8 cellular contexts compared by ENCODE assay signal in genomic region chr20:37308098-37309050, GRCh38. TPM values are rescaled to one million over a fixed set of nuclear protein-coding genes. Genes with fewer than 3 reads are reported as not detected.
DNase-seq lines count a peak whose midpoint lies in the region; ATAC-seq and TF ChIP-seq lines count a peak whose summit lies in the region.

No MANE protein-coding gene starts in this region.

- H3K9me3 Mint-ChIP-seq in activated B cell treated with CpG ODN at 0.5 μM for 24 hours, result no peaks in the 10 kb centered on the region
- H3K9me3 Mint-ChIP-seq in natural killer cell treated with Interleukin-12 subunit alpha and Interleukin-12 subunit beta and Interleukin-15 and Interleukin-18, amount 100 ng/mL, for 72 hours, result no peaks in the 10 kb centered on the region

- ATAC-seq in GM19043 (IDR thresholded peaks at IDR 0.05; ENCODE audit: low read depth, unreplicated experiment), result peak; percentile 86
- ATAC-seq in HG02678 (IDR thresholded peaks at IDR 0.05; ENCODE audit: unreplicated experiment), result peak; percentile 95
- ATAC-seq in activated B cell treated with CpG ODN at 0.5 μM for 24 hours (ENCODE audit: low read depth), result peak; percentile 50
- ATAC-seq in natural killer cell treated with Interleukin-12 subunit alpha and Interleukin-12 subunit beta and Interleukin-15 and Interleukin-18, amount 100 ng/mL, for 72 hours, result no peak

- no peak for TF ChIP-seq EP300 in sigmoid colon (IDR thresholded peaks at IDR 0.05)
- no peak for TF ChIP-seq EP300 in tibial nerve (IDR thresholded peaks at IDR 0.05)

- no peak overlapping the region for H3K4me3 Mint-ChIP-seq in activated B cell treated with CpG ODN at 0.5 μM for 24 hours
- H3K4me3 Mint-ChIP-seq in natural killer cell treated with Interleukin-12 subunit alpha and Interleukin-12 subunit beta and Interleukin-15 and Interleukin-18, amount 100 ng/mL, for 72 hours, result no peak overlapping the region

- H3K27ac ChIP-seq in sigmoid colon (no peak overlapping the region), tibial nerve (peak overlapping the region in 2 of 4 donors; percentile 30 to 51), SJCRH30 (no peak overlapping the region)

- no peak overlapping the region for H3K27ac Mint-ChIP-seq in activated B cell treated with CpG ODN at 0.5 μM for 24 hours
- peak overlapping the region in 1 of 2 donors; percentile 21 for H3K27ac Mint-ChIP-seq in natural killer cell treated with Interleukin-12 subunit alpha and Interleukin-12 subunit beta and Interleukin-15 and Interleukin-18, amount 100 ng/mL, for 72 hours

- H3K27me3 ChIP-seq in sigmoid colon, result no peaks in the 10 kb centered on the region
- H3K27me3 ChIP-seq in tibial nerve, result no peaks in the 10 kb centered on the region
- H3K27me3 ChIP-seq in SJCRH30, result no peaks in the 10 kb centered on the region

- 38 to 67% methylated on average over 8 of the region's 8 CpGs for WGBS in sigmoid colon, 2 donors
- WGBS in tibial nerve, 2 donors, result 78 to 86% methylated on average over 7 to 8 of the region's 8 CpGs

- POLR2A ChIA-PET in activated B cell treated with CpG ODN at 0.5 μM for 24 hours (lab: Charles Lee), result interaction anchor here (0.6 kb wide), 1 partner anchor 35 kb away, joined by 3 read pairs; no protein-coding TSS in a partner anchor

- H3K27me3 Mint-ChIP-seq in activated B cell treated with CpG ODN at 0.5 μM for 24 hours, result no peaks in the 10 kb centered on the region
- H3K27me3 Mint-ChIP-seq in natural killer cell treated with Interleukin-12 subunit alpha and Interleukin-12 subunit beta and Interleukin-15 and Interleukin-18, amount 100 ng/mL, for 72 hours, result no peaks in the 10 kb centered on the region

- TF ChIP-seq POLR2A in sigmoid colon (IDR thresholded peaks at IDR 0.05), result no peak
- TF ChIP-seq POLR2A in tibial nerve (IDR thresholded peaks at IDR 0.05), result no peak

- DNase-seq in activated B cell treated with CpG ODN at 0.5 μM for 24 hours (no peak), sigmoid colon (peak; percentile 37), tibial nerve (ENCODE audit: low spot score in 2 of 2) (no peak), NCI-H69 (lab: John Stamatoyannopoulos, UW) (no peak), SJCRH30 (no peak)
- DNase-seq in natural killer cell treated with Interleukin-12 subunit alpha and Interleukin-12 subunit beta and Interleukin-15 and Interleukin-18, amount 100 ng/mL, for 72 hours (ENCODE audit: low spot score), result no peak

- H3K36me3 ChIP-seq in sigmoid colon, result peaks cover 0 to 34% (median 6%) of the 10 kb centered on the region in 4 donors
- H3K36me3 ChIP-seq in tibial nerve, result peaks cover 0 to 44% (median 0%) of the 10 kb centered on the region in 3 donors
- peaks cover 16% of the 10 kb centered on the region for H3K36me3 ChIP-seq in SJCRH30

- TF ChIP-seq CTCF in activated B cell treated with CpG ODN at 0.5 μM for 24 hours (IDR thresholded peaks at IDR 0.05) (no peak), sigmoid colon (IDR thresholded peaks at IDR 0.05) (no peak), tibial nerve (IDR thresholded peaks at IDR 0.05) (no peak)

- H3K4me3 ChIP-seq in sigmoid colon, result no peak overlapping the region
- H3K4me3 ChIP-seq in tibial nerve, result no peak overlapping the region
- H3K4me3 ChIP-seq in SJCRH30, result no peak overlapping the region

- intact Hi-C loops in activated B cell treated with CpG ODN at 0.5 μM for 24 hours (cut with micrococcal nuclease) (no loop called here), sigmoid colon (cut with DNase I) (no loop called here)

- peaks cover 74% of the 10 kb centered on the region for H3K36me3 Mint-ChIP-seq in activated B cell treated with CpG ODN at 0.5 μM for 24 hours (ENCODE audit: low read depth)
- H3K36me3 Mint-ChIP-seq in natural killer cell treated with Interleukin-12 subunit alpha and Interleukin-12 subunit beta and Interleukin-15 and Interleukin-18, amount 100 ng/mL, for 72 hours, result no peaks in the 10 kb centered on the region

- CTCF ChIA-PET in activated B cell treated with CpG ODN at 0.5 μM for 24 hours (lab: Charles Lee), result no interaction called here

- H3K4me1 ChIP-seq in sigmoid colon (peaks cover 0 to 68% (median 59%) of the 10 kb centered on the region in 4 donors), tibial nerve (peaks cover 0 to 56% (median 11%) of the 10 kb centered on the region in 4 donors), SJCRH30 (peaks cover 19% of the 10 kb centered on the region)

- peaks cover 22% of the 10 kb centered on the region for H3K4me1 Mint-ChIP-seq in activated B cell treated with CpG ODN at 0.5 μM for 24 hours
- peaks cover 13 to 22% of the 10 kb centered on the region in 2 donors for H3K4me1 Mint-ChIP-seq in natural killer cell treated with Interleukin-12 subunit alpha and Interleukin-12 subunit beta and Interleukin-15 and Interleukin-18, amount 100 ng/mL, for 72 hours (ENCODE audit: low read depth in 2 of 2)

- H3K9me3 ChIP-seq in sigmoid colon (no peaks in the 10 kb centered on the region), tibial nerve (no peaks in the 10 kb centered on the region), SJCRH30 (replicated peaks) (no peaks in the 10 kb centered on the region; the same call in 1 of the 2 replicates)

RNA-seq across cellular contexts. Expression of gene MANBAL, which starts 18.9 kb away (rescaled TPM):
- 20.1 and 21.0 TPM in 2 replicates for total RNA-seq in activated B cell treated with CpG ODN at 0.5 μM for 24 hours
- total RNA-seq in sigmoid colon, result 10 to 100 TPM; 30.4 to 68.5 (median 58.2) TPM
- 10 to 100 TPM; 34.2 to 57.1 (median 42.0) TPM for polyA plus RNA-seq in sigmoid colon
- total RNA-seq in tibial nerve, result 10 to 100 TPM; 23.9 to 42.6 (median 31.0) TPM
- total RNA-seq in SJCRH30 (2014; rRNA removed; shearing (Covaris generic)), result 28.9 and 32.4 TPM in 2 replicates
- 10 to 100 TPM; 12.7 to 14.4 TPM for total RNA-seq in natural killer cell treated with Interleukin-12 subunit alpha and Interleukin-12 subunit beta and Interleukin-15 and Interleukin-18, amount 100 ng/mL, for 72 hours

RNA-seq across cellular contexts. Expression of gene SRC, which starts 37.6 kb away (rescaled TPM):
- total RNA-seq in activated B cell treated with CpG ODN at 0.5 μM for 24 hours (62.9 and 72.7 TPM in 2 replicates), sigmoid colon (10 to 100 TPM; 28.1 to 52.3 (median 40.0) TPM), tibial nerve (10 to 100 TPM; 23.4 to 36.9 (median 29.0) TPM)
- polyA plus RNA-seq in sigmoid colon, result 10 to 100 TPM; 64.3 to 91.8 (median 79.1) TPM
- 14.9 and 15.4 TPM in 2 replicates for total RNA-seq in SJCRH30 (2014; rRNA removed; shearing (Covaris generic))
- total RNA-seq in natural killer cell treated with Interleukin-12 subunit alpha and Interleukin-12 subunit beta and Interleukin-15 and Interleukin-18, amount 100 ng/mL, for 72 hours, result 1 to 10 TPM; 6.8 to 8.6 TPM

RNA-seq across cellular contexts. Expression of gene GHRH, which starts 46.8 kb away (rescaled TPM):
- total RNA-seq in activated B cell treated with CpG ODN at 0.5 μM for 24 hours (not detected in 2 replicates), sigmoid colon (not detected), tibial nerve (not detected)
- not detected for polyA plus RNA-seq in sigmoid colon
- total RNA-seq in SJCRH30 (2014; rRNA removed; shearing (Covaris generic)), result not detected in 2 replicates
- total RNA-seq in natural killer cell treated with Interleukin-12 subunit alpha and Interleukin-12 subunit beta and Interleukin-15 and Interleukin-18, amount 100 ng/mL, for 72 hours, result not detected

Comparison
In these comparisons a context has a peak if more than half of its experiments do, and no peak if none do; other contexts are left out.
1. ATAC-seq: peak in GM19043 (single experiment), HG02678 (single experiment) and activated B cell treated with CpG ODN at 0.5 μM for 24 hours (single experiment); none in natural killer cell treated with Interleukin-12 subunit alpha and Interleukin-12 subunit beta and Interleukin-15 and Interleukin-18, amount 100 ng/mL, for 72 hours (0 of 2).